17 cellular contexts compared by ENCODE assay signal in genomic region chr9:73011346-73011745, GRCh38. TPM values are rescaled to one million over a fixed set of nuclear protein-coding genes. Genes with fewer than 3 reads are reported as not detected.
DNase-seq lines count a peak whose midpoint lies in the region; ATAC-seq and TF ChIP-seq lines count a peak whose summit lies in the region.
"Had no signal": no experiment of that assay in that cellular context is flagged by ENCODE, and none has a peak within 500 bp of the region (broad histone marks: within the 10 kb centered on the region; RNA-seq: fewer than 3 reads in every experiment).

No MANE protein-coding gene starts in this region.

- no peak overlapping the region for H3K4me3 ChIP-seq in mammary epithelial cell (replicated peaks in 1 of 3; ENCODE audit: insufficient read depth in 1 of 3, low read depth in 2 of 3, low read length in 3 of 3)
- no peak overlapping the region for H3K4me3 ChIP-seq in breast epithelium
- H3K4me3 ChIP-seq in tibial artery = no peak overlapping the region
- H3K4me3 ChIP-seq in trophoblast cell (ENCODE audit: low read depth, low read length) = no peak overlapping the region
- no peak overlapping the region for H3K4me3 ChIP-seq in prostate gland
- H3K4me3 ChIP-seq: left lung, sigmoid colon had no signal

- H3K27ac ChIP-seq in mammary epithelial cell (ENCODE audit: insufficient read depth, low read depth, low read length) = no peak overlapping the region
- peak overlapping the region; percentile 46 to 53 for H3K27ac ChIP-seq in breast epithelium
- H3K27ac ChIP-seq in tibial artery = peak overlapping the region; percentile 77 to 79
- H3K27ac ChIP-seq in trophoblast cell (ENCODE audit: low read depth, low read length) = no peak overlapping the region
- H3K27ac ChIP-seq in prostate gland = no peak overlapping the region
- H3K27ac ChIP-seq: 22Rv1, left lung had no signal

- no peaks in the 10 kb centered on the region for H3K9me3 Mint-ChIP-seq in MCF 10A (ENCODE audit: unreplicated experiment)
- H3K9me3 Mint-ChIP-seq in activated CD8-positive, alpha-beta T cell treated with anti-CD3 and anti-CD28 coated beads, Interleukin-2, amount 10 ng/mL, durations not matched to agents 7 days and 5 days (ENCODE audit: insufficient read depth) = no peaks in the 10 kb centered on the region
- H3K9me3 Mint-ChIP-seq: activated T-helper 1 cell treated with anti-CD3 and anti-CD28 coated beads, Interleukin-12 subunit alpha, Interleukin-12 subunit beta, Interleukin-2, Interleukin-4 antibody, amounts not matched to agents 30 ng/mL and 10 ng/mL and 1 ng/mL, durations not matched to agents 14 hours and 24 hours and 36 hours; stimulated activated naive CD8-positive, alpha-beta T cell treated with anti-CD3 and anti-CD28 coated beads, Interleukin-15, Interleukin-2, amounts not matched to agents 100 ng/mL and 50 ng/mL, for 24 hours had no signal

- no peak overlapping the region for H3K18ac ChIP-seq in trophoblast cell (ENCODE audit: low read length)

- H4K8ac ChIP-seq in trophoblast cell (ENCODE audit: low read depth, low read length) = no peak overlapping the region

- no peaks in the 10 kb centered on the region for H3K79me1 ChIP-seq in trophoblast cell (ENCODE audit: low read length)

- H4K20me1 ChIP-seq in mammary epithelial cell (ENCODE audit: insufficient read depth, low read length) = no peaks in the 10 kb centered on the region

- no peak overlapping the region for H3K27ac Mint-ChIP-seq in MCF 10A (ENCODE audit: low read depth, unreplicated experiment)
- H3K27ac Mint-ChIP-seq in activated CD8-positive, alpha-beta T cell treated with anti-CD3 and anti-CD28 coated beads, Interleukin-2, amount 10 ng/mL, durations not matched to agents 7 days and 5 days = no peak overlapping the region
- H3K27ac Mint-ChIP-seq: activated T-helper 1 cell treated with anti-CD3 and anti-CD28 coated beads, Interleukin-12 subunit alpha, Interleukin-12 subunit beta, Interleukin-2, Interleukin-4 antibody, amounts not matched to agents 30 ng/mL and 10 ng/mL and 1 ng/mL, durations not matched to agents 14 hours and 24 hours and 36 hours; stimulated activated naive CD8-positive, alpha-beta T cell treated with anti-CD3 and anti-CD28 coated beads, Interleukin-15, Interleukin-2, amounts not matched to agents 100 ng/mL and 50 ng/mL, for 24 hours had no signal

- H4K91ac ChIP-seq in trophoblast cell (ENCODE audit: low read depth, low read length) = no peak overlapping the region

- peaks cover 78% of the 10 kb centered on the region for H3K27me3 Mint-ChIP-seq in MCF 10A (ENCODE audit: insufficient read depth, unreplicated experiment)
- peaks cover 12% of the 10 kb centered on the region for H3K27me3 Mint-ChIP-seq in activated CD8-positive, alpha-beta T cell treated with anti-CD3 and anti-CD28 coated beads, Interleukin-2, amount 10 ng/mL, durations not matched to agents 7 days and 5 days (ENCODE audit: low read depth)

- intact Hi-C loops in MCF 10A (cut with micrococcal nuclease) (no loop called here), mammary epithelial cell (cut with micrococcal nuclease) (no loop called here), breast epithelium (cut with DNase I; ENCODE audit: low total_unique reads) (no loop called here), left ventricle myocardium superior (cut with micrococcal nuclease) (no loop called here), tibial artery (cut with DNase I; ENCODE audit: low total_unique reads) (no loop called here), prostate gland (cut with DNase I) (no loop called here)

- H2AFZ ChIP-seq in mammary epithelial cell (ENCODE audit: low read depth, low read length) (no peak overlapping the region), trophoblast cell (ENCODE audit: insufficient read depth, low read length, poor library complexity) (no peak overlapping the region)

- no peaks in the 10 kb centered on the region for H3K4me1 Mint-ChIP-seq in MCF 10A (ENCODE audit: insufficient read depth, unreplicated experiment)
- H3K4me1 Mint-ChIP-seq in activated CD8-positive, alpha-beta T cell treated with anti-CD3 and anti-CD28 coated beads, Interleukin-2, amount 10 ng/mL, durations not matched to agents 7 days and 5 days (ENCODE audit: low read depth) = no peaks in the 10 kb centered on the region

- no peaks in the 10 kb centered on the region for H3K4me1 ChIP-seq in mammary epithelial cell (ENCODE audit: insufficient read depth, low read length)
- no peaks in the 10 kb centered on the region for H3K4me1 ChIP-seq in breast epithelium
- H3K4me1 ChIP-seq in tibial artery = peaks cover 0 to 40% (median 8%) of the 10 kb centered on the region in 4 donors
- H3K4me1 ChIP-seq in trophoblast cell (ENCODE audit: control insufficient read depth in 1 of 2, insufficient read depth in 2 of 2, low read length in 2 of 2) = no peaks in the 10 kb centered on the region
- H3K4me1 ChIP-seq in prostate gland (replicated peaks) = no peaks in the 10 kb centered on the region
- H3K4me1 ChIP-seq: left lung had no signal

- no peak overlapping the region for H2BK5ac ChIP-seq in trophoblast cell (ENCODE audit: low read depth, low read length, poor library complexity)

- H3K4ac ChIP-seq in trophoblast cell (ENCODE audit: low read depth, low read length) = no peak overlapping the region

- H3K14ac ChIP-seq in trophoblast cell (ENCODE audit: low read length) = no peak overlapping the region

- no peaks in the 10 kb centered on the region for H3K36me3 Mint-ChIP-seq in MCF 10A (ENCODE audit: insufficient read depth, unreplicated experiment)
- H3K36me3 Mint-ChIP-seq in activated CD8-positive, alpha-beta T cell treated with anti-CD3 and anti-CD28 coated beads, Interleukin-2, amount 10 ng/mL, durations not matched to agents 7 days and 5 days (ENCODE audit: low read depth) = no peaks in the 10 kb centered on the region

- H3K36me3 ChIP-seq in mammary epithelial cell (ENCODE audit: insufficient read depth, low read length) = no peaks in the 10 kb centered on the region
- H3K36me3 ChIP-seq in breast epithelium = no peaks in the 10 kb centered on the region
- H3K36me3 ChIP-seq in tibial artery = no peaks in the 10 kb centered on the region
- no peaks in the 10 kb centered on the region for H3K36me3 ChIP-seq in trophoblast cell (ENCODE audit: control insufficient read depth in 1 of 2, insufficient read depth in 2 of 2, low read length in 2 of 2)
- H3K36me3 ChIP-seq in prostate gland = no peaks in the 10 kb centered on the region
- H3K36me3 ChIP-seq: left lung, sigmoid colon had no signal

- H3K79me2 ChIP-seq in mammary epithelial cell (ENCODE audit: insufficient read depth, low read length) (no peaks in the 10 kb centered on the region), trophoblast cell (ENCODE audit: control insufficient read depth, insufficient read depth, low read length, poor library complexity) (no peaks in the 10 kb centered on the region)

- in situ Hi-C loops in mammary epithelial cell (cut with MboI; ENCODE audit: low sequenced_read_pairs in 2 of 2) = loop anchor here in 1 of 2 donors (10.0 kb wide), 1 partner anchor 127 kb away; no protein-coding TSS in a partner anchor

- H2BK12ac ChIP-seq in trophoblast cell (ENCODE audit: low read length) = no peak overlapping the region

- H3K4me3 Mint-ChIP-seq in MCF 10A (ENCODE audit: unreplicated experiment) = no peak overlapping the region
- H3K4me3 Mint-ChIP-seq in activated CD8-positive, alpha-beta T cell treated with anti-CD3 and anti-CD28 coated beads, Interleukin-2, amount 10 ng/mL, durations not matched to agents 7 days and 5 days = no peak overlapping the region
- H3K4me3 Mint-ChIP-seq: activated T-helper 1 cell treated with anti-CD3 and anti-CD28 coated beads, Interleukin-12 subunit alpha, Interleukin-12 subunit beta, Interleukin-2, Interleukin-4 antibody, amounts not matched to agents 30 ng/mL and 10 ng/mL and 1 ng/mL, durations not matched to agents 14 hours and 24 hours and 36 hours; stimulated activated naive CD8-positive, alpha-beta T cell treated with anti-CD3 and anti-CD28 coated beads, Interleukin-15, Interleukin-2, amounts not matched to agents 100 ng/mL and 50 ng/mL, for 24 hours had no signal

- no peak overlapping the region for H2AK5ac ChIP-seq in trophoblast cell (ENCODE audit: low read length)

- POLR2A ChIA-PET in MCF 10A (lab: Yijun Ruan, JAX) = interaction anchor here (0.7 kb wide), 1 partner anchor 66 kb away, joined by 3 read pairs; no protein-coding TSS in a partner anchor
- POLR2A ChIA-PET in activated CD8-positive, alpha-beta T cell treated with anti-CD3 and anti-CD28 coated beads, Interleukin-2, amount 10 ng/mL, durations not matched to agents 7 days and 5 days (lab: Charles Lee) = no interaction called here

- CTCF ChIA-PET in MCF 10A (lab: Yijun Ruan, JAX) = interaction anchor here (0.7 kb wide), 1 partner anchor 11 kb away, joined by 3 read pairs; no protein-coding TSS in a partner anchor
- CTCF ChIA-PET in mammary epithelial cell (lab: Charles Lee; ENCODE audit: low non-redundant PET) = no interaction called here
- CTCF ChIA-PET in activated CD8-positive, alpha-beta T cell treated with anti-CD3 and anti-CD28 coated beads, Interleukin-2, amount 10 ng/mL, durations not matched to agents 7 days and 5 days (lab: Charles Lee) = no interaction called here

- DNase-seq in MCF 10A (ENCODE audit: unreplicated experiment) = peak; percentile 23
- no peak for DNase-seq in mammary epithelial cell
- DNase-seq in breast epithelium (ENCODE audit: low spot score in 2 of 2) = no peak
- DNase-seq in left ventricle myocardium superior = no peak
- DNase-seq in tibial artery = no peak
- no peak for DNase-seq in trophoblast cell
- no peak for DNase-seq in prostate gland (ENCODE audit: low spot score)
- DNase-seq in activated CD8-positive, alpha-beta T cell treated with anti-CD3 and anti-CD28 coated beads, Interleukin-2, amount 10 ng/mL, durations not matched to agents 7 days and 5 days = no peak
- DNase-seq: Calu3; left lung; NK-92 treated with Interleukin-12 subunit alpha and Interleukin-12 subunit beta, amount 100 ng/mL, for 24 hours; SHP77; sigmoid colon had no signal

- no peaks in the 10 kb centered on the region for H3K27me3 ChIP-seq in mammary epithelial cell (ENCODE audit: insufficient read depth, low read length)
- no peaks in the 10 kb centered on the region for H3K27me3 ChIP-seq in breast epithelium
- no peaks in the 10 kb centered on the region for H3K27me3 ChIP-seq in tibial artery
- no peaks in the 10 kb centered on the region for H3K27me3 ChIP-seq in trophoblast cell (ENCODE audit: insufficient read depth, low read length)
- no peaks in the 10 kb centered on the region for H3K27me3 ChIP-seq in prostate gland (replicated peaks; ENCODE audit: insufficient read depth)
- H3K27me3 ChIP-seq: left lung, sigmoid colon had no signal

- peak; percentile 58 for ATAC-seq in left ventricle myocardium superior
- ATAC-seq in activated CD8-positive, alpha-beta T cell treated with anti-CD3 and anti-CD28 coated beads, Interleukin-2, amount 10 ng/mL, durations not matched to agents 7 days and 5 days = no peak
- ATAC-seq: left lung had no signal

- WGBS in mammary epithelial cell (ENCODE audit: low coverage, missing lambda C conversion rate) = 40% methylated on average over 2 of the region's 2 CpGs
- no CpG with 5 or more reads among the region's 2 CpGs for WGBS in trophoblast cell (ENCODE audit: extremely low coverage, insufficient coverage, insufficient read length)
- 52% methylated on average over 2 of the region's 2 CpGs for WGBS in prostate gland

- H3K9ac ChIP-seq in mammary epithelial cell (ENCODE audit: insufficient read depth, low read length) (no peak overlapping the region), trophoblast cell (ENCODE audit: low read length) (no peak overlapping the region)

- H3K4me2 ChIP-seq in mammary epithelial cell (ENCODE audit: insufficient read depth, low read depth, low read length) (no peak overlapping the region), trophoblast cell (ENCODE audit: low read length) (no peak overlapping the region)

- no peak overlapping the region for H3K23ac ChIP-seq in trophoblast cell (ENCODE audit: low read length)

- H3K9me3 ChIP-seq in mammary epithelial cell (replicated peaks; ENCODE audit: insufficient read depth, low read length) (no peaks in the 10 kb centered on the region), breast epithelium (no peaks in the 10 kb centered on the region), tibial artery (no peaks in the 10 kb centered on the region), trophoblast cell (ENCODE audit: insufficient read depth, low read depth, low read length) (no peaks in the 10 kb centered on the region), prostate gland (no peaks in the 10 kb centered on the region)
- H3K9me3 ChIP-seq: left lung, sigmoid colon had no signal

- TF ChIP-seq POLR2A in breast epithelium (IDR thresholded peaks at IDR 0.05) = no peak
- no peak for TF ChIP-seq POLR2A in prostate gland (IDR thresholded peaks at IDR 0.05)

- no peak overlapping the region for H2BK120ac ChIP-seq in trophoblast cell (ENCODE audit: insufficient read depth, low read length, poor library complexity)

- TF ChIP-seq CTCF in MCF 10A (IDR thresholded peaks at IDR 0.05; ENCODE audit: unreplicated experiment) (no peak), mammary epithelial cell (conservative IDR thresholded peaks at IDR 0.05 in 1 of 2, IDR thresholded peaks at IDR 0.05 in 1 of 2; ENCODE audit: extremely low read depth in 1 of 2, insufficient read depth in 1 of 2, low read depth in 1 of 2, low read length in 2 of 2) (no peak), breast epithelium (IDR thresholded peaks at IDR 0.05) (no peak), tibial artery (IDR thresholded peaks at IDR 0.05) (no peak), prostate gland (IDR thresholded peaks at IDR 0.05) (no peak)

- BruUV-seq in MCF 10A (replicated peaks; lab: Mats Ljungman, UMichigan) = no TSS peak
- no TSS peak for BruUV-seq in mammary epithelial cell (replicated peaks; lab: Mats Ljungman, UMichigan)

- no peak overlapping the region for H4K12ac ChIP-seq in trophoblast cell (ENCODE audit: low read depth, low read length)

- dilution Hi-C loops in mammary epithelial cell (cut with HindIII; ENCODE audit: low sequenced_read_pairs) = no loop called here

RNA-seq across cellular contexts. Expression of gene ALDH1A1, which starts 58.5 kb away (rescaled TPM):
- total RNA-seq in MCF 10A (2022) = not detected in 2 replicates
- total RNA-seq in mammary epithelial cell = under 1 TPM in 1 of 2 donors, not detected in 1; 0.33 TPM
- 0.22 TPM for polyA plus RNA-seq in mammary epithelial cell
- not detected for polyA minus RNA-seq in mammary epithelial cell
- total RNA-seq in breast epithelium = 100 to 1,000 TPM in 1 of 3 donors, 10 to 100 TPM in 2; 67.2 to 233 (median 80.1) TPM
- total RNA-seq in left ventricle myocardium superior = 23.3 TPM
- 0.25 and 0.28 TPM in 2 replicates for polyA plus RNA-seq in trophoblast cell (2013)
- total RNA-seq in prostate gland = 100 to 1,000 TPM in 1 of 2 donors, 10 to 100 TPM in 1; 16.8 to 427 TPM
- not detected for total RNA-seq in activated CD8-positive, alpha-beta T cell treated with anti-CD3 and anti-CD28 coated beads, Interleukin-2, amount 10 ng/mL, durations not matched to agents 7 days and 5 days
- total RNA-seq: activated T-helper 1 cell treated with anti-CD3 and anti-CD28 coated beads, Interleukin-12 subunit alpha, Interleukin-12 subunit beta, Interleukin-2, Interleukin-4 antibody, amounts not matched to agents 30 ng/mL and 10 ng/mL and 1 ng/mL, durations not matched to agents 14 hours and 24 hours and 36 hours had no signal
- polyA plus RNA-seq: neural cell had no signal

Comparison
In these comparisons a context has a peak if more than half of its experiments do, and no peak if none do; other contexts are left out.
1. H3K27ac ChIP-seq: peak in breast epithelium (2 of 2) and tibial artery (2 of 2); none in mammary epithelial cell (single experiment), trophoblast cell (single experiment) and prostate gland (0 of 2).
2. RNA of gene ALDH1A1, which starts 58.5 kb away (total RNA-seq): 16.8 to 427 TPM in prostate gland, 67.2 to 233 TPM in breast epithelium and 23.3 TPM in left ventricle myocardium superior (single experiment); 0.33 TPM in mammary epithelial cell, not detected in MCF 10A and not detected in activated CD8-positive, alpha-beta T cell treated with anti-CD3 and anti-CD28 coated beads, Interleukin-2, amount 10 ng/mL, durations not matched to agents 7 days and 5 days; every median in the first group is over 10 times any median in the second.